1 cellular context compared by ENCODE assay signal in genomic region chr7:116218747-116219146, GRCh38.
A peak's percentile ranks its signal among the peaks of the same experiment; 100 is the strongest.
TF ChIP-seq lines count a peak whose summit lies in the region.

No MANE protein-coding gene starts in this region.

TF ChIP-seq in K562, 482 proteins besides CTCF, POLR2A, EP300 and RAD21 (continued from another document):
- TF ChIP-seq RBFOX2 (IDR thresholded peaks at IDR 0.05; ENCODE audit: low read depth, low read length): 0 out of 2 replicates have a peak, but pooled peaks have one; percentile 24
